9 cellular contexts compared by ENCODE assay signal in genomic region chrX:153765138-153766079, GRCh38. TPM values are rescaled to one million over a fixed set of nuclear protein-coding genes. Genes with fewer than 3 reads are reported as not detected.
DNase-seq lines count a peak whose midpoint lies in the region; ATAC-seq and TF ChIP-seq lines count a peak whose summit lies in the region.
"Had no signal": no experiment of that assay in that cellular context is flagged by ENCODE, and none has a peak within 500 bp of the region (broad histone marks: within the 10 kb centered on the region; RNA-seq: fewer than 3 reads in every experiment).

No MANE protein-coding gene starts in this region.

- H3K36me3 ChIP-seq in BLaER1, result no peaks in the 10 kb centered on the region
- H3K36me3 ChIP-seq in endodermal cell (ENCODE audit: control insufficient read depth, insufficient read depth, low read length), result no peaks in the 10 kb centered on the region
- H3K36me3 ChIP-seq in neuronal stem cell (replicated peaks in 1 of 2; ENCODE audit: control insufficient read depth in 2 of 2, insufficient read depth in 2 of 2, low read length in 2 of 2), result no peaks in the 10 kb centered on the region

- H3K9ac ChIP-seq in BLaER1, result peak overlapping the region; percentile 69
- no peak overlapping the region for H3K9ac ChIP-seq in endodermal cell (ENCODE audit: extremely low read depth, low read length, poor library complexity, severe bottlenecking)
- H3K9ac ChIP-seq in neuronal stem cell (ENCODE audit: low read depth, low read length, poor library complexity), result no peak overlapping the region

- H3K23ac ChIP-seq in neuronal stem cell (ENCODE audit: low read depth, low read length, poor library complexity), result peak overlapping the region; percentile 43

- H3K27ac ChIP-seq in BLaER1 (peak overlapping the region; percentile 74), endodermal cell (ENCODE audit: low read depth, low read length) (no peak overlapping the region), neuronal stem cell (replicated peaks; ENCODE audit: low read length) (no peak overlapping the region)

- no peak overlapping the region for H3K27ac Mint-ChIP-seq in endodermal cell
- H3K27ac Mint-ChIP-seq: naive B cell had no signal

- peak overlapping the region; percentile 43 for H4K8ac ChIP-seq in neuronal stem cell (ENCODE audit: low read depth, low read length)

- H3K27me3 Mint-ChIP-seq in endodermal cell (ENCODE audit: insufficient read depth), result peaks cover 5% of the 10 kb centered on the region

- peak overlapping the region; percentile 64 for H3K18ac ChIP-seq in neuronal stem cell (ENCODE audit: low read length)

- peak overlapping the region; percentile 58 for H2BK15ac ChIP-seq in neuronal stem cell (ENCODE audit: low read length)

- peak overlapping the region; percentile 68 for H2AFZ ChIP-seq in neuronal stem cell (ENCODE audit: low read length)

- no peak for ATAC-seq in GM19455 (IDR thresholded peaks at IDR 0.05; ENCODE audit: unreplicated experiment)

- no peak overlapping the region for H2BK120ac ChIP-seq in neuronal stem cell (ENCODE audit: low read depth, low read length)

- H3K27me3 ChIP-seq in BLaER1, result peaks cover 23% of the 10 kb centered on the region; the same call in 1 of the 2 replicates
- no peaks in the 10 kb centered on the region for H3K27me3 ChIP-seq in endodermal cell (ENCODE audit: control insufficient read depth, insufficient read depth, low read length, poor library complexity, severe bottlenecking)
- H3K27me3 ChIP-seq in neuronal stem cell (ENCODE audit: control insufficient read depth in 3 of 3, insufficient read depth in 3 of 3, low read depth in 1 of 3, low read length in 3 of 3), result no peaks in the 10 kb centered on the region

- H3K4me3 ChIP-seq in BLaER1 (peak overlapping the region; percentile 42), endodermal cell (ENCODE audit: low read length) (no peak overlapping the region), neuronal stem cell (ENCODE audit: low read length in 2 of 2) (peak overlapping the region in 1 of 2 donors; percentile 37)

- no peak overlapping the region for H3K4ac ChIP-seq in neuronal stem cell (ENCODE audit: low read length)

- WGBS in endodermal cell (ENCODE audit: insufficient coverage in 1 of 2, insufficient read length in 1 of 2), 2 experiments, result 89% methylated on average over 24 of the region's 27 CpGs; no CpG with 5 or more reads in 1 of the 2 experiments
- no CpG with 5 or more reads among the region's 27 CpGs for WGBS in neuronal stem cell (ENCODE audit: extremely low coverage in 2 of 2, insufficient read length in 2 of 2, insufficient replicate concordance in 1 of 2), 2 donors

- H3K4me3 Mint-ChIP-seq in endodermal cell, result no peak overlapping the region

- no peak overlapping the region for H4K91ac ChIP-seq in neuronal stem cell (ENCODE audit: low read depth, low read length, poor library complexity)

- no peak for TF ChIP-seq CTCF in endodermal cell (conservative IDR thresholded peaks at IDR 0.05)

- peaks cover 43% of the 10 kb centered on the region for H4K20me1 ChIP-seq in BLaER1

- H3K14ac ChIP-seq in neuronal stem cell (ENCODE audit: low read length), result peak overlapping the region; percentile 38

- peaks cover 52% of the 10 kb centered on the region for H3K9me3 Mint-ChIP-seq in endodermal cell
- H3K9me3 Mint-ChIP-seq: naive B cell had no signal

- H3K4me2 ChIP-seq in BLaER1 (peak overlapping the region; percentile 72), neuronal stem cell (ENCODE audit: insufficient read depth, low read length, poor library complexity, severe bottlenecking) (no peak overlapping the region)

- H3K36me3 Mint-ChIP-seq in endodermal cell (ENCODE audit: low read depth), result no peaks in the 10 kb centered on the region
- H3K36me3 Mint-ChIP-seq: naive B cell had no signal

- DNase-seq in OCI-M2 (lab: John Stamatoyannopoulos, UW; ENCODE audit: unreplicated experiment), result peak; percentile 3
- DNase-seq in endodermal cell, result peak; percentile 47
- DNase-seq in neuronal stem cell (ENCODE audit: low spot score), result no peak
- no peak for DNase-seq in NCI-H1436 treated with DMSO at 0.1 percent for 48 hours (lab: John Stamatoyannopoulos, UW)
- DNase-seq in effector CD8-positive, alpha-beta T cell (lab: John Stamatoyannopoulos, UW), result no peak
- no peak for DNase-seq in NCI-H1105 treated with DMSO at 0.1 percent for 48 hours (lab: John Stamatoyannopoulos, UW)
- DNase-seq: naive B cell had no signal

- peak overlapping the region; percentile 39 for H2BK5ac ChIP-seq in neuronal stem cell (ENCODE audit: low read length)

- no peak overlapping the region for H2BK12ac ChIP-seq in neuronal stem cell (ENCODE audit: low read length)

- no peaks in the 10 kb centered on the region for H3K4me1 Mint-ChIP-seq in endodermal cell

- H3K4me1 ChIP-seq in BLaER1 (peaks cover 63% of the 10 kb centered on the region), endodermal cell (ENCODE audit: control insufficient read depth, insufficient read depth, low read length) (no peaks in the 10 kb centered on the region), neuronal stem cell (ENCODE audit: control insufficient read depth in 2 of 2, insufficient read depth in 1 of 2, low read depth in 1 of 2, low read length in 2 of 2) (peaks cover 9 to 17% of the 10 kb centered on the region in 2 donors)

- H2AK5ac ChIP-seq in neuronal stem cell (ENCODE audit: low read depth, low read length), result peak overlapping the region; percentile 81

- H3K9me3 ChIP-seq in BLaER1, result no peaks in the 10 kb centered on the region
- H3K9me3 ChIP-seq in endodermal cell (ENCODE audit: control insufficient read depth, low read length), result no peaks in the 10 kb centered on the region
- H3K9me3 ChIP-seq in neuronal stem cell (replicated peaks in 1 of 2; ENCODE audit: control insufficient read depth in 2 of 2, insufficient read depth in 1 of 2, low read depth in 1 of 2, low read length in 2 of 2), result no peaks in the 10 kb centered on the region

- no peaks in the 10 kb centered on the region for H3K79me1 ChIP-seq in neuronal stem cell (ENCODE audit: low read depth, low read length)

RNA-seq across cellular contexts. Expression of gene PLXNB3, which starts 1.4 kb away (rescaled TPM):
- 1 to 10 TPM; 1.1 TPM for total RNA-seq in endodermal cell
- polyA plus RNA-seq in endodermal cell (2013, experiment 1 of 2), result 4.5 TPM
- 2.6 TPM for polyA plus RNA-seq in endodermal cell (2013, experiment 2 of 2)
- polyA plus RNA-seq in neuronal stem cell (2013, experiment 1 of 2), result 0.67 TPM
- 0.64 TPM for polyA plus RNA-seq in neuronal stem cell (2013, experiment 2 of 2)

RNA-seq across cellular contexts. Expression of gene SRPK3, which starts 15.4 kb away (rescaled TPM):
- total RNA-seq in endodermal cell, result not detected
- polyA plus RNA-seq in endodermal cell (2013, experiment 1 of 2), result 0.32 TPM
- not detected for polyA plus RNA-seq in endodermal cell (2013, experiment 2 of 2)
- polyA plus RNA-seq in neuronal stem cell (2013, experiment 1 of 2), result not detected
- not detected for polyA plus RNA-seq in neuronal stem cell (2013, experiment 2 of 2)

RNA-seq across cellular contexts. Expression of gene IDH3G, which starts 28.8 kb away (rescaled TPM):
- total RNA-seq in endodermal cell, result 10 to 100 TPM; 39.5 to 45.0 TPM
- 53.1 TPM for polyA plus RNA-seq in endodermal cell (2013, experiment 1 of 2)
- polyA plus RNA-seq in endodermal cell (2013, experiment 2 of 2), result 48.6 TPM
- polyA plus RNA-seq in neuronal stem cell (2013, experiment 1 of 2), result 43.4 TPM
- polyA plus RNA-seq in neuronal stem cell (2013, experiment 2 of 2), result 43.1 TPM

RNA-seq across cellular contexts. Expression of gene SSR4, which starts 29.1 kb away (rescaled TPM):
- 100 to 1,000 TPM; 220 to 236 TPM for total RNA-seq in endodermal cell
- polyA plus RNA-seq in endodermal cell (2013, experiment 1 of 2), result 275 TPM
- polyA plus RNA-seq in endodermal cell (2013, experiment 2 of 2), result 267 TPM
- 194 TPM for polyA plus RNA-seq in neuronal stem cell (2013, experiment 1 of 2)
- polyA plus RNA-seq in neuronal stem cell (2013, experiment 2 of 2), result 190 TPM

RNA-seq across cellular contexts. Expression of gene ABCD1, which starts 40.8 kb away (rescaled TPM):
- total RNA-seq in endodermal cell, result 10 to 100 TPM; 17.9 to 18.2 TPM
- 12.6 TPM for polyA plus RNA-seq in endodermal cell (2013, experiment 1 of 2)
- 15.8 TPM for polyA plus RNA-seq in endodermal cell (2013, experiment 2 of 2)
- polyA plus RNA-seq in neuronal stem cell (2013, experiment 1 of 2), result 4.4 TPM
- 4.2 TPM for polyA plus RNA-seq in neuronal stem cell (2013, experiment 2 of 2)

Comparison
In these comparisons a context has a peak if more than half of its experiments do, and no peak if none do; other contexts are left out.
1. DNase-seq: peak in OCI-M2 (single experiment) and endodermal cell (single experiment); none in neuronal stem cell (single experiment), NCI-H1436 treated with DMSO at 0.1 percent for 48 hours (single experiment), effector CD8-positive, alpha-beta T cell (single experiment) and NCI-H1105 treated with DMSO at 0.1 percent for 48 hours (single experiment).